In the genomic region with DNA sequence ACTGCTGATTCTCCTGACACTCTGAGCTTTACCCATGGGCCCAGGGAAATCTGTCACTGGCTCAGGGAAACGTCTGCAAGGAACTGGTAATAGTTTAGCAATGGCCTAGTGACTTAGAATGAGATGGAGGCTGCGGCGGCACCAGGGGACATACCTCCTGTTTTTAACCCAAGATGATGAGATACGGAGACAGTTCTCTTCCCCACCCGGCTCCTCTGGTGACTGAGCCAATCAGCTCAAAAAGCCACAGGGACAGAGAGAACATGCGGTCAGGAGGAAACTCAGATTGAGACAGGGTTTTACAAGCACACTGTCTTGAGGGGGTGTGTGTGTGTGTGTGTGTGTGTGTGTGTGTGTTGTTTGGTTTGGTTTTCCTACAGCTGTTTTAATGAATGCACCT, we compare ENCODE assay signal across 20 cellular contexts.
"Had no signal": no experiment of that assay in that cellular context is flagged by ENCODE, and none has a peak within 500 bp of the region (broad histone marks: within the 10 kb centered on the region; RNA-seq: fewer than 3 reads in every experiment).

No MANE protein-coding gene starts in this region.

- H3K4me1 ChIP-seq: left lung, right atrium auricular region had no signal

- H3K36me3 Mint-ChIP-seq: natural killer cell treated with Interleukin-12 subunit alpha and Interleukin-12 subunit beta and Interleukin-15 and Interleukin-18, amount 100 ng/mL, for 72 hours had no signal

- H3K9me3 ChIP-seq: left lung, right atrium auricular region had no signal

- H3K4me3 Mint-ChIP-seq: activated CD4-positive, alpha-beta T cell treated with anti-CD3 and anti-CD28 coated beads, Interleukin-2, amount 10 ng/mL, durations not matched to agents 7 days and 5 days; activated T-helper 1 cell treated with anti-CD3 and anti-CD28 coated beads, Interleukin-12 subunit alpha, Interleukin-12 subunit beta, Interleukin-2, Interleukin-4 antibody, amounts not matched to agents 30 ng/mL and 10 ng/mL and 1 ng/mL, durations not matched to agents 14 hours and 24 hours and 36 hours; natural killer cell treated with Interleukin-12 subunit alpha and Interleukin-12 subunit beta and Interleukin-15 and Interleukin-18, amount 100 ng/mL, for 72 hours; T-helper 1 cell treated with Interleukin-12 subunit alpha and Interleukin-12 subunit beta and Interleukin-4 antibody, amounts not matched to agents 30 μg/mL and 1 μg/mL, for 36 hours had no signal

- H3K9me3 Mint-ChIP-seq: activated CD4-positive, alpha-beta T cell treated with anti-CD3 and anti-CD28 coated beads, Interleukin-2, amount 10 ng/mL, durations not matched to agents 7 days and 5 days; activated T-helper 1 cell treated with anti-CD3 and anti-CD28 coated beads, Interleukin-12 subunit alpha, Interleukin-12 subunit beta, Interleukin-2, Interleukin-4 antibody, amounts not matched to agents 30 ng/mL and 10 ng/mL and 1 ng/mL, durations not matched to agents 14 hours and 24 hours and 36 hours; natural killer cell treated with Interleukin-12 subunit alpha and Interleukin-12 subunit beta and Interleukin-15 and Interleukin-18, amount 100 ng/mL, for 72 hours; T-helper 1 cell treated with Interleukin-12 subunit alpha and Interleukin-12 subunit beta and Interleukin-4 antibody, amounts not matched to agents 30 μg/mL and 1 μg/mL, for 36 hours had no signal

- H3K27me3 Mint-ChIP-seq: activated CD4-positive, alpha-beta T cell treated with anti-CD3 and anti-CD28 coated beads, Interleukin-2, amount 10 ng/mL, durations not matched to agents 7 days and 5 days had no signal

- ATAC-seq: left lung had no signal

- H3K4me3 ChIP-seq: left lung, right atrium auricular region, skin epidermis had no signal

- H3K27ac Mint-ChIP-seq: activated CD4-positive, alpha-beta T cell treated with anti-CD3 and anti-CD28 coated beads, Interleukin-2, amount 10 ng/mL, durations not matched to agents 7 days and 5 days; activated T-helper 1 cell treated with anti-CD3 and anti-CD28 coated beads, Interleukin-12 subunit alpha, Interleukin-12 subunit beta, Interleukin-2, Interleukin-4 antibody, amounts not matched to agents 30 ng/mL and 10 ng/mL and 1 ng/mL, durations not matched to agents 14 hours and 24 hours and 36 hours; natural killer cell treated with Interleukin-12 subunit alpha and Interleukin-12 subunit beta and Interleukin-15 and Interleukin-18, amount 100 ng/mL, for 72 hours; progenitor cell of endocrine pancreas; T-helper 1 cell treated with Interleukin-12 subunit alpha and Interleukin-12 subunit beta and Interleukin-4 antibody, amounts not matched to agents 30 μg/mL and 1 μg/mL, for 36 hours had no signal

- H3K4me1 Mint-ChIP-seq: activated CD4-positive, alpha-beta T cell treated with anti-CD3 and anti-CD28 coated beads, Interleukin-2, amount 10 ng/mL, durations not matched to agents 7 days and 5 days had no signal

- FAIRE-seq: bronchial epithelial cell, islet of Langerhans had no signal

- H3K27ac ChIP-seq: left lung, right atrium auricular region, skin epidermis had no signal

- H3K36me3 ChIP-seq: left lung, right atrium auricular region had no signal

- DNase-seq: activated CD4-positive, alpha-beta T cell treated with anti-CD3 and anti-CD28 coated beads, Interleukin-2, amount 10 ng/mL, durations not matched to agents 7 days and 5 days; activated CD4-positive, CD25-positive, alpha-beta regulatory T cell; activated naive CD4-positive, alpha-beta T cell treated with Interleukin-2 at 50 U/mL for 16 hours; aorta; erythroblast; left lung; mammary epithelial cell; occipital lobe; stimulated activated CD4-positive, alpha-beta T cell treated with anti-CD3 and anti-CD28 coated beads, Interleukin-15, amount 100 ng/mL, for 24 hours; stimulated activated CD4-positive, alpha-beta T cell treated with anti-CD3 and anti-CD28 coated beads, Interleukin-4, amount 100 ng/mL, for 24 hours; stimulated activated naive CD4-positive, alpha-beta T cell treated with Interleukin-2 at 50 U/mL for 16 hours; trophoblast cell had no signal

- H3K27me3 ChIP-seq: right atrium auricular region had no signal
